Comparison of ENCODE assay signal across 10 cellular contexts in genomic region chr7:101124376-101125056, GRCh38. TPM values are rescaled to one million over a fixed set of nuclear protein-coding genes. Genes with fewer than 3 reads are reported as not detected.
A peak's percentile ranks its signal among the peaks of the same experiment; 100 is the strongest.
DNase-seq lines count a peak whose midpoint lies in the region; ATAC-seq and TF ChIP-seq lines count a peak whose summit lies in the region.
"Had no signal": no experiment of that assay in that cellular context is flagged by ENCODE, and none has a peak within 500 bp of the region (broad histone marks: within the 10 kb centered on the region; RNA-seq: fewer than 3 reads in every experiment).

No MANE protein-coding gene starts in this region.

- peak overlapping the region; percentile 47 for H3K27ac Mint-ChIP-seq in activated CD8-positive, alpha-beta T cell treated with anti-CD3 and anti-CD28 coated beads, Interleukin-2, amount 10 ng/mL, durations not matched to agents 7 days and 5 days
- no peak overlapping the region for H3K27ac Mint-ChIP-seq in activated CD8-positive, alpha-beta T cell treated with anti-CD3 and anti-CD28 coated beads for 36 hours

- H3K27me3 ChIP-seq in foreskin keratinocyte (no peaks in the 10 kb centered on the region), thyroid gland (no peaks in the 10 kb centered on the region)

- peak overlapping the region; percentile 46 for H3K4me3 Mint-ChIP-seq in activated CD8-positive, alpha-beta T cell treated with anti-CD3 and anti-CD28 coated beads, Interleukin-2, amount 10 ng/mL, durations not matched to agents 7 days and 5 days
- no peak overlapping the region for H3K4me3 Mint-ChIP-seq in activated CD8-positive, alpha-beta T cell treated with anti-CD3 and anti-CD28 coated beads for 36 hours
- H3K4me3 Mint-ChIP-seq in activated T-cell treated with anti-CD3 and anti-CD28 coated beads, Interleukin-2, amount 50 U/mL, for 4 hours: no peak overlapping the region

- peaks cover 26% of the 10 kb centered on the region for H3K27me3 Mint-ChIP-seq in activated CD8-positive, alpha-beta T cell treated with anti-CD3 and anti-CD28 coated beads, Interleukin-2, amount 10 ng/mL, durations not matched to agents 7 days and 5 days (ENCODE audit: low read depth)
- peaks cover 64% of the 10 kb centered on the region for H3K27me3 Mint-ChIP-seq in activated CD8-positive, alpha-beta T cell treated with anti-CD3 and anti-CD28 coated beads for 36 hours
- H3K27me3 Mint-ChIP-seq in activated T-cell treated with anti-CD3 and anti-CD28 coated beads, Interleukin-2, amount 50 U/mL, for 4 hours (ENCODE audit: low read depth): peaks cover 61% of the 10 kb centered on the region

- TF ChIP-seq CTCF in activated CD8-positive, alpha-beta T cell treated with anti-CD3 and anti-CD28 coated beads for 36 hours (IDR thresholded peaks at IDR 0.05): no peak
- TF ChIP-seq CTCF in foreskin keratinocyte (conservative IDR thresholded peaks at IDR 0.05) (no peak), thyroid gland (IDR thresholded peaks at IDR 0.05) (no peak)

- no peak overlapping the region for H3K4me3 ChIP-seq in thyroid gland (replicated peaks in 1 of 3)

- peak; percentile 27 for ATAC-seq in activated CD8-positive, alpha-beta T cell treated with anti-CD3 and anti-CD28 coated beads, Interleukin-2, amount 10 ng/mL, durations not matched to agents 7 days and 5 days
- no peak for ATAC-seq in activated CD8-positive, alpha-beta T cell treated with anti-CD3 and anti-CD28 coated beads for 36 hours
- ATAC-seq in foreskin keratinocyte: peak; percentile 25
- ATAC-seq in activated T-cell treated with anti-CD3 and anti-CD28 coated beads, Interleukin-2, amount 50 U/mL, for 4 hours: no peak

- no peaks in the 10 kb centered on the region for H3K36me3 ChIP-seq in thyroid gland

- peak overlapping the region; percentile 70 for H3K27ac ChIP-seq in foreskin keratinocyte
- H3K27ac ChIP-seq in thyroid gland: peak overlapping the region in 2 of 3 donors; percentile 21 to 22

- peaks cover 4% of the 10 kb centered on the region for H3K36me3 Mint-ChIP-seq in activated CD8-positive, alpha-beta T cell treated with anti-CD3 and anti-CD28 coated beads, Interleukin-2, amount 10 ng/mL, durations not matched to agents 7 days and 5 days (ENCODE audit: low read depth)
- no peaks in the 10 kb centered on the region for H3K36me3 Mint-ChIP-seq in activated CD8-positive, alpha-beta T cell treated with anti-CD3 and anti-CD28 coated beads for 36 hours (ENCODE audit: low read depth)
- H3K36me3 Mint-ChIP-seq in activated T-cell treated with anti-CD3 and anti-CD28 coated beads, Interleukin-2, amount 50 U/mL, for 4 hours (ENCODE audit: insufficient read depth): no peaks in the 10 kb centered on the region

- WGBS in thyroid gland, 2 donors: 58 to 76% methylated on average over 7 of the region's 7 CpGs

- POLR2A ChIA-PET in activated CD8-positive, alpha-beta T cell treated with anti-CD3 and anti-CD28 coated beads, Interleukin-2, amount 10 ng/mL, durations not matched to agents 7 days and 5 days (lab: Charles Lee): no interaction called here
- POLR2A ChIA-PET in activated CD8-positive, alpha-beta T cell treated with anti-CD3 and anti-CD28 coated beads for 36 hours (lab: Charles Lee): no interaction called here

- H3K9me3 Mint-ChIP-seq in activated CD8-positive, alpha-beta T cell treated with anti-CD3 and anti-CD28 coated beads, Interleukin-2, amount 10 ng/mL, durations not matched to agents 7 days and 5 days (ENCODE audit: insufficient read depth): no peaks in the 10 kb centered on the region
- no peaks in the 10 kb centered on the region for H3K9me3 Mint-ChIP-seq in activated CD8-positive, alpha-beta T cell treated with anti-CD3 and anti-CD28 coated beads for 36 hours
- H3K9me3 Mint-ChIP-seq in activated T-cell treated with anti-CD3 and anti-CD28 coated beads, Interleukin-2, amount 50 U/mL, for 4 hours: no peaks in the 10 kb centered on the region

- peak; percentile 39 for DNase-seq in activated CD8-positive, alpha-beta T cell treated with anti-CD3 and anti-CD28 coated beads, Interleukin-2, amount 10 ng/mL, durations not matched to agents 7 days and 5 days
- DNase-seq in activated CD8-positive, alpha-beta T cell treated with anti-CD3 and anti-CD28 coated beads for 36 hours: no peak
- DNase-seq in SW480 (ENCODE audit: low spot score) (peak; percentile 98), foreskin keratinocyte (peak in 1 of 2 donors; percentile 67), thyroid gland (no peak), NCI-H82 (lab: John Stamatoyannopoulos, UW) (no peak)
- no peak for DNase-seq in activated CD4-positive, alpha-beta T cell treated with anti-CD3 and anti-CD28 coated beads for 48 hours
- DNase-seq in activated T-cell treated with anti-CD3 and anti-CD28 coated beads, Interleukin-2, amount 50 U/mL, for 4 hours: no peak
- DNase-seq: DMS 273 treated with DMSO at 0.1 percent for 48 hours, NCI-H1694 treated with DMSO at 0.1 percent for 48 hours had no signal

- H3K4me1 Mint-ChIP-seq in activated CD8-positive, alpha-beta T cell treated with anti-CD3 and anti-CD28 coated beads, Interleukin-2, amount 10 ng/mL, durations not matched to agents 7 days and 5 days (ENCODE audit: low read depth): peaks cover 62% of the 10 kb centered on the region
- H3K4me1 Mint-ChIP-seq in activated CD8-positive, alpha-beta T cell treated with anti-CD3 and anti-CD28 coated beads for 36 hours (ENCODE audit: low read depth): peaks cover 41% of the 10 kb centered on the region
- H3K4me1 Mint-ChIP-seq in activated T-cell treated with anti-CD3 and anti-CD28 coated beads, Interleukin-2, amount 50 U/mL, for 4 hours (ENCODE audit: low read depth): peaks cover 31% of the 10 kb centered on the region

- CTCF ChIA-PET in activated CD8-positive, alpha-beta T cell treated with anti-CD3 and anti-CD28 coated beads, Interleukin-2, amount 10 ng/mL, durations not matched to agents 7 days and 5 days (lab: Charles Lee): interaction anchor here (3.3 to 7.2 kb wide), 2 partner anchors 13 to 18 kb away, joined by 29 to 51 read pairs; no protein-coding TSS in a partner anchor
- CTCF ChIA-PET in activated CD8-positive, alpha-beta T cell treated with anti-CD3 and anti-CD28 coated beads for 36 hours (lab: Charles Lee): interaction anchor here (1.5 to 4.8 kb wide), 4 partner anchors 10 to 47 kb away, joined by 4 to 27 read pairs (median 8); no protein-coding TSS in a partner anchor

- intact Hi-C loops in activated CD8-positive, alpha-beta T cell treated with anti-CD3 and anti-CD28 coated beads for 36 hours (cut with micrococcal nuclease): no loop called here
- intact Hi-C loops in thyroid gland (cut with DNase I): no loop called here

- TF ChIP-seq POLR2A in thyroid gland (IDR thresholded peaks at IDR 0.05): no peak

- no peaks in the 10 kb centered on the region for H3K9me3 ChIP-seq in thyroid gland

- H3K4me1 ChIP-seq in foreskin keratinocyte (peaks cover 32% of the 10 kb centered on the region), thyroid gland (peaks cover 21 to 39% of the 10 kb centered on the region in 2 donors)

RNA-seq across cellular contexts. Expression of gene SERPINE1, which starts 2.4 kb away (rescaled TPM):
- under 1 TPM; 0.47 to 0.58 TPM for total RNA-seq in activated CD8-positive, alpha-beta T cell treated with anti-CD3 and anti-CD28 coated beads, Interleukin-2, amount 10 ng/mL, durations not matched to agents 7 days and 5 days
- total RNA-seq in activated CD8-positive, alpha-beta T cell treated with anti-CD3 and anti-CD28 coated beads for 36 hours: 1 to 10 TPM; 1.2 to 1.3 TPM
- total RNA-seq in foreskin keratinocyte (265 and 427 TPM in 2 replicates), thyroid gland (10 to 100 TPM in 1 of 4 donors, 1 to 10 TPM in 3; 4.7 to 18.6 (median 7.6) TPM)
- polyA plus RNA-seq in foreskin keratinocyte: 170 and 271 TPM in 2 replicates
- total RNA-seq in activated T-cell treated with anti-CD3 and anti-CD28 coated beads, Interleukin-2, amount 50 U/mL, for 4 hours: under 1 TPM; 0.18 to 0.46 (median 0.33) TPM

RNA-seq across cellular contexts. Expression of gene AP1S1, which starts 29.8 kb away (rescaled TPM):
- total RNA-seq in activated CD8-positive, alpha-beta T cell treated with anti-CD3 and anti-CD28 coated beads, Interleukin-2, amount 10 ng/mL, durations not matched to agents 7 days and 5 days: 10 to 100 TPM; 46.2 to 48.9 TPM
- 10 to 100 TPM; 35.6 to 39.5 TPM for total RNA-seq in activated CD8-positive, alpha-beta T cell treated with anti-CD3 and anti-CD28 coated beads for 36 hours
- total RNA-seq in foreskin keratinocyte (164 and 166 TPM in 2 replicates), thyroid gland (10 to 100 TPM; 29.0 to 59.6 (median 41.3) TPM)
- 223 TPM in 2 replicates for polyA plus RNA-seq in foreskin keratinocyte
- total RNA-seq in activated T-cell treated with anti-CD3 and anti-CD28 coated beads, Interleukin-2, amount 50 U/mL, for 4 hours: 10 to 100 TPM; 27.6 to 32.9 (median 28.3) TPM

RNA-seq across cellular contexts. Expression of gene TRIM56, which starts 39.2 kb away (rescaled TPM):
- total RNA-seq in activated CD8-positive, alpha-beta T cell treated with anti-CD3 and anti-CD28 coated beads, Interleukin-2, amount 10 ng/mL, durations not matched to agents 7 days and 5 days: 10 to 100 TPM; 66.8 to 67.9 TPM
- total RNA-seq in activated CD8-positive, alpha-beta T cell treated with anti-CD3 and anti-CD28 coated beads for 36 hours: 10 to 100 TPM; 40.1 to 42.3 TPM
- total RNA-seq in foreskin keratinocyte (13.2 and 14.6 TPM in 2 replicates), thyroid gland (10 to 100 TPM; 19.6 to 36.4 (median 28.5) TPM)
- 5.4 and 5.9 TPM in 2 replicates for polyA plus RNA-seq in foreskin keratinocyte
- total RNA-seq in activated T-cell treated with anti-CD3 and anti-CD28 coated beads, Interleukin-2, amount 50 U/mL, for 4 hours: 10 to 100 TPM; 23.9 to 26.8 (median 24.2) TPM

RNA-seq across cellular contexts. Expression of gene VGF, which starts 40.9 kb away (rescaled TPM):
- total RNA-seq in activated CD8-positive, alpha-beta T cell treated with anti-CD3 and anti-CD28 coated beads, Interleukin-2, amount 10 ng/mL, durations not matched to agents 7 days and 5 days: under 1 TPM; 0.29 to 0.53 TPM
- not detected for total RNA-seq in activated CD8-positive, alpha-beta T cell treated with anti-CD3 and anti-CD28 coated beads for 36 hours
- 0.11 and 0.14 TPM in 2 replicates for total RNA-seq in foreskin keratinocyte
- polyA plus RNA-seq in foreskin keratinocyte: 0.21 and 0.33 TPM in 2 replicates
- 1 to 10 TPM in 2 of 4 donors, not detected in 2; 1.3 to 2.3 TPM for total RNA-seq in thyroid gland
- not detected for total RNA-seq in activated T-cell treated with anti-CD3 and anti-CD28 coated beads, Interleukin-2, amount 50 U/mL, for 4 hours

RNA-seq across cellular contexts. Expression of gene NAT16, which starts 55.6 kb away (rescaled TPM):
- total RNA-seq in activated CD8-positive, alpha-beta T cell treated with anti-CD3 and anti-CD28 coated beads, Interleukin-2, amount 10 ng/mL, durations not matched to agents 7 days and 5 days: not detected
- not detected for total RNA-seq in activated CD8-positive, alpha-beta T cell treated with anti-CD3 and anti-CD28 coated beads for 36 hours
- total RNA-seq in foreskin keratinocyte (not detected in 2 replicates), thyroid gland (1 to 10 TPM in 1 of 4 donors, under 1 TPM in 1, not detected in 2; 0.29 to 1.4 TPM)
- polyA plus RNA-seq in foreskin keratinocyte: not detected in 2 replicates
- not detected for total RNA-seq in activated T-cell treated with anti-CD3 and anti-CD28 coated beads, Interleukin-2, amount 50 U/mL, for 4 hours

Comparison
In these comparisons a context has a peak if more than half of its experiments do, and no peak if none do; other contexts are left out.
1. ATAC-seq: peak in activated CD8-positive, alpha-beta T cell treated with anti-CD3 and anti-CD28 coated beads, Interleukin-2, amount 10 ng/mL, durations not matched to agents 7 days and 5 days (single experiment) and foreskin keratinocyte (single experiment); none in activated CD8-positive, alpha-beta T cell treated with anti-CD3 and anti-CD28 coated beads for 36 hours (single experiment) and activated T-cell treated with anti-CD3 and anti-CD28 coated beads, Interleukin-2, amount 50 U/mL, for 4 hours (0 of 2).
2. DNase-seq: peak in activated CD8-positive, alpha-beta T cell treated with anti-CD3 and anti-CD28 coated beads, Interleukin-2, amount 10 ng/mL, durations not matched to agents 7 days and 5 days (single experiment) and SW480 (single experiment); none in activated CD8-positive, alpha-beta T cell treated with anti-CD3 and anti-CD28 coated beads for 36 hours (single experiment), thyroid gland (0 of 2), NCI-H82 (single experiment), activated CD4-positive, alpha-beta T cell treated with anti-CD3 and anti-CD28 coated beads for 48 hours (single experiment) and activated T-cell treated with anti-CD3 and anti-CD28 coated beads, Interleukin-2, amount 50 U/mL, for 4 hours (single experiment).
3. RNA of gene SERPINE1, which starts 2.4 kb away (total RNA-seq): 265 to 427 TPM in foreskin keratinocyte; 4.7 to 18.6 TPM in thyroid gland, 1.2 to 1.3 TPM in activated CD8-positive, alpha-beta T cell treated with anti-CD3 and anti-CD28 coated beads for 36 hours, 0.47 to 0.58 TPM in activated CD8-positive, alpha-beta T cell treated with anti-CD3 and anti-CD28 coated beads, Interleukin-2, amount 10 ng/mL, durations not matched to agents 7 days and 5 days and 0.18 to 0.46 TPM in activated T-cell treated with anti-CD3 and anti-CD28 coated beads, Interleukin-2, amount 50 U/mL, for 4 hours; every median in the first group is over 10 times any median in the second.